In the genomic region with DNA sequence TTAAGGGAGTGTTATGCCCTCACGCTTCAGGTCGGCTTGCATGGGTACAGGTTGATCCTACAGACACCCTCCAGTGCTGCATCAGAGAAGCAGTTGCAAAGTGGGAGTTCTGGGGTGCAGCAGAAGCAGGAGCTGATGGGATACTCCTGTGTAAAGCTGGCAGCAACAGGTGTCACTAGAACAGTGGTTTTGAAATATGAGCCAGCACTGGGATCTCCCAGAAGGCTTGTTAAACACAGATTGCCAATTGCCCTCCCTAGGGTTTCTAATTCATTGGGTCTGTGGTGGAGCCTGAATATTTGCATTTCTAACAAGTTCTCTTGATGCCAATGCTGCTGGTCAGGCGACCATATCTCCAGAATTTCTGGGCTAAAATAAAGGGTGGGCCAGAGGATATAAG, we compare ENCODE assay signal across 30 cellular contexts.
DNase-seq lines count a peak whose midpoint lies in the region; ATAC-seq, FAIRE-seq and TF ChIP-seq lines count a peak whose summit lies in the region.
"Had no signal": no experiment of that assay in that cellular context is flagged by ENCODE, and none has a peak within 500 bp of the region (broad histone marks: within the 10 kb centered on the region; RNA-seq: fewer than 3 reads in every experiment).

No MANE protein-coding gene starts in this region.

- ATAC-seq in activated T-cell treated with anti-CD3 and anti-CD28 coated beads, Interleukin-2, amount 50 U/mL, for 72 hours (replicated peaks in 1 of 2) = no peak
- ATAC-seq: A549; activated CD4-positive, CD25-positive, alpha-beta regulatory T cell treated with anti-CD3 and anti-CD28 coated beads, Interleukin-2, amount 50 U/mL, for 24 hours; activated CD8-positive, alpha-beta T cell treated with anti-CD3 and anti-CD28 coated beads for 36 hours; lower lobe of right lung; natural killer cell; stimulated activated naive CD8-positive, alpha-beta T cell treated with anti-CD3 and anti-CD28 coated beads, Interleukin-15, amount 100 ng/mL, for 72 hours had no signal

- no peak overlapping the region for H4K8ac ChIP-seq in H1 (ENCODE audit: extremely low read depth, insufficient read depth, low read length)

- no peaks in the 10 kb centered on the region; the same call in none of the 2 replicates for H3K27me3 Mint-ChIP-seq in HFFc6 (ENCODE audit: insufficient read depth)
- peaks cover 27% of the 10 kb centered on the region for H3K27me3 Mint-ChIP-seq in activated T-cell treated with anti-CD3 and anti-CD28 coated beads, Interleukin-2, amount 50 U/mL, for 72 hours (ENCODE audit: low read depth)

- H3K4me3 ChIP-seq in H1 (ENCODE audit: extremely low read depth in 1 of 4, insufficient read depth in 2 of 4, low read depth in 3 of 4, low read length in 4 of 4) = no peak overlapping the region
- H3K4me3 ChIP-seq: A549, cardiac muscle cell, colonic mucosa, lower lobe of right lung, SK-N-MC, vagina had no signal

- H3K79me1 ChIP-seq in H1 (ENCODE audit: low read depth, low read length) = no peaks in the 10 kb centered on the region

- H2BK5ac ChIP-seq in H1 (ENCODE audit: low read depth, low read length) = no peak overlapping the region

- no peak overlapping the region for H3K56ac ChIP-seq in H1 (replicated peaks; ENCODE audit: insufficient read length, low read depth, low read length)

- no peak overlapping the region for H2BK20ac ChIP-seq in H1 (ENCODE audit: low read length)

- H4K5ac ChIP-seq in H1 (ENCODE audit: insufficient read length, low read depth, low read length) = no peak overlapping the region

- no peak overlapping the region for H3K4me2 ChIP-seq in H1 (ENCODE audit: insufficient read depth in 1 of 2, low read depth in 2 of 2, low read length in 2 of 2)
- H3K4me2 ChIP-seq: A549 had no signal

- no peaks in the 10 kb centered on the region for H3K23me2 ChIP-seq in H1 (ENCODE audit: low read depth, low read length)

- intact Hi-C loops in head of caudate nucleus (cut with DNase I) = no loop called here

- H3K36me3 ChIP-seq in H1 (ENCODE audit: control insufficient read depth in 2 of 4, insufficient read depth in 4 of 4, low read length in 3 of 4) = no peaks in the 10 kb centered on the region
- H3K36me3 ChIP-seq: cardiac muscle cell, colonic mucosa, lower lobe of right lung, vagina had no signal

- H3K18ac ChIP-seq in H1 (ENCODE audit: extremely low read depth, low read length) = no peak overlapping the region

- no peak overlapping the region for H3K14ac ChIP-seq in H1 (ENCODE audit: insufficient read length)

- H3K23ac ChIP-seq in H1 (ENCODE audit: insufficient read length) = no peak overlapping the region

- no peak overlapping the region for H2AK5ac ChIP-seq in H1 (ENCODE audit: low read depth, low read length)

- POLR2A ChIA-PET in H1 (lab: Charles Lee; ENCODE audit: partially characterized antibody) = no interaction called here

- no peak overlapping the region for H3K27ac Mint-ChIP-seq in HFFc6
- H3K27ac Mint-ChIP-seq in activated T-cell treated with anti-CD3 and anti-CD28 coated beads, Interleukin-2, amount 50 U/mL, for 72 hours = no peak overlapping the region
- H3K27ac Mint-ChIP-seq: activated CD8-positive, alpha-beta T cell treated with anti-CD3 and anti-CD28 coated beads for 36 hours; activated naive CD8-positive, alpha-beta T cell; CD4-positive, alpha-beta memory T cell; natural killer cell; stimulated activated naive CD8-positive, alpha-beta T cell treated with anti-CD3 and anti-CD28 coated beads, Interleukin-15, amount 100 ng/mL, for 72 hours; T-helper 1 cell treated with Interleukin-12 subunit alpha and Interleukin-12 subunit beta and Interleukin-4 antibody, amounts not matched to agents 30 μg/mL and 1 μg/mL, for 36 hours had no signal

- H3K4ac ChIP-seq in H1 (replicated peaks; ENCODE audit: insufficient read length, low read depth, low read length) = no peak overlapping the region

- H3K27ac ChIP-seq in H1 (ENCODE audit: low read depth, low read length) = no peak overlapping the region
- H3K27ac ChIP-seq: A549, cardiac muscle cell, colonic mucosa, lower lobe of right lung, RWPE1, SK-N-MC, vagina had no signal

- 60% methylated on average over 3 of the region's 3 CpGs; no CpG with 5 or more reads in 1 of the 2 experiments for WGBS in H1 (ENCODE audit: extremely low coverage in 1 of 2, insufficient coverage in 1 of 2, insufficient read length in 1 of 2, insufficient replicate concordance in 2 of 2, low coverage in 1 of 2, low lambda C conversion rate in 2 of 2, missing lambda C conversion rate in 1 of 2), 2 experiments

- CTCF ChIA-PET in H1 (lab: Charles Lee; ENCODE audit: partially characterized antibody) = interaction anchor here (1.3 to 1.9 kb wide), 3 partner anchors 9 to 12 kb away, joined by 4 to 6 read pairs (median 5); no protein-coding TSS in a partner anchor

- H2BK12ac ChIP-seq in H1 (ENCODE audit: low read depth, low read length) = no peak overlapping the region

- no peak overlapping the region for H2BK120ac ChIP-seq in H1 (replicated peaks; ENCODE audit: low read depth, low read length)

- H3K9ac ChIP-seq in H1 (replicated peaks in 1 of 4; ENCODE audit: extremely low read depth in 1 of 4, low read depth in 3 of 4, low read length in 3 of 4) = no peak overlapping the region

- H4K20me1 ChIP-seq in H1 (replicated peaks in 1 of 2; ENCODE audit: control insufficient read depth in 1 of 2, insufficient read depth in 2 of 2, low read length in 2 of 2) = no peaks in the 10 kb centered on the region

- H3K4me3 Mint-ChIP-seq in HFFc6 = no peak overlapping the region
- no peak overlapping the region for H3K4me3 Mint-ChIP-seq in activated T-cell treated with anti-CD3 and anti-CD28 coated beads, Interleukin-2, amount 50 U/mL, for 72 hours
- H3K4me3 Mint-ChIP-seq: activated CD8-positive, alpha-beta T cell treated with anti-CD3 and anti-CD28 coated beads for 36 hours; activated naive CD8-positive, alpha-beta T cell; CD4-positive, alpha-beta memory T cell; IgD-negative memory B cell; natural killer cell; stimulated activated naive CD8-positive, alpha-beta T cell treated with anti-CD3 and anti-CD28 coated beads, Interleukin-15, amount 100 ng/mL, for 72 hours; T-helper 1 cell treated with Interleukin-12 subunit alpha and Interleukin-12 subunit beta and Interleukin-4 antibody, amounts not matched to agents 30 μg/mL and 1 μg/mL, for 36 hours had no signal

- TF ChIP-seq POLR2A in H1 (IDR thresholded peaks at IDR 0.05; ENCODE audit: control extremely low read depth in 1 of 2, low read depth in 2 of 2, low read length in 2 of 2) = no peak

- no peak for FAIRE-seq in H1 (lab: Jason Lieb, UNC)
- FAIRE-seq: A549, G401.6, TTC549 had no signal

- no peaks in the 10 kb centered on the region for H3K9me3 ChIP-seq in H1 (ENCODE audit: insufficient read depth in 2 of 2, low read depth in 1 of 2, low read length in 1 of 2)
- H3K9me3 ChIP-seq: A549, colonic mucosa, lower lobe of right lung, vagina had no signal

- no peaks in the 10 kb centered on the region; a peak in 1 of 7 replicates for H3K27me3 ChIP-seq in H1 (replicated peaks in 1 of 4; ENCODE audit: control insufficient read depth in 3 of 4, extremely low read depth in 1 of 4, insufficient read depth in 3 of 4, low read length in 3 of 4)
- H3K27me3 ChIP-seq: colonic mucosa, vagina had no signal

- no peak for TF ChIP-seq EP300 in H1 (IDR thresholded peaks at IDR 0.05; ENCODE audit: borderline replicate concordance in 1 of 2, low read depth in 2 of 2, low read length in 2 of 2)

- no peak overlapping the region for H4K91ac ChIP-seq in H1 (replicated peaks; ENCODE audit: insufficient read length, low read length)

- TF ChIP-seq CTCF in H1 (IDR thresholded peaks at IDR 0.05; ENCODE audit: control extremely low read depth in 1 of 3, insufficient read depth in 1 of 3, low read depth in 1 of 3, low read length in 3 of 3) (no peak), HFFc6 (IDR thresholded peaks at IDR 0.05) (no peak)

- no peak overlapping the region for H2AFZ ChIP-seq in H1 (ENCODE audit: low read length)

- H3K9me3 Mint-ChIP-seq in HFFc6 = peaks cover 39% of the 10 kb centered on the region
- H3K9me3 Mint-ChIP-seq in activated T-cell treated with anti-CD3 and anti-CD28 coated beads, Interleukin-2, amount 50 U/mL, for 72 hours = no peaks in the 10 kb centered on the region
- H3K9me3 Mint-ChIP-seq: activated CD8-positive, alpha-beta T cell treated with anti-CD3 and anti-CD28 coated beads for 36 hours; natural killer cell; stimulated activated naive CD8-positive, alpha-beta T cell treated with anti-CD3 and anti-CD28 coated beads, Interleukin-15, amount 100 ng/mL, for 72 hours; T-helper 1 cell treated with Interleukin-12 subunit alpha and Interleukin-12 subunit beta and Interleukin-4 antibody, amounts not matched to agents 30 μg/mL and 1 μg/mL, for 36 hours had no signal

- H3K36me3 Mint-ChIP-seq in HFFc6 (ENCODE audit: low read depth) = no peaks in the 10 kb centered on the region
- H3K36me3 Mint-ChIP-seq in activated T-cell treated with anti-CD3 and anti-CD28 coated beads, Interleukin-2, amount 50 U/mL, for 72 hours (ENCODE audit: insufficient read depth in 2 of 2) = no peaks in the 10 kb centered on the region
- H3K36me3 Mint-ChIP-seq: activated naive CD8-positive, alpha-beta T cell; CD4-positive, alpha-beta memory T cell; IgD-negative memory B cell; natural killer cell had no signal

- no peak for TF ChIP-seq RAD21 in H1 (IDR thresholded peaks at IDR 0.05 in 1 of 2, conservative IDR thresholded peaks at IDR 0.05 in 1 of 2; ENCODE audit: low read depth in 2 of 2, low read length in 2 of 2)

- peaks cover 0 to 11% (median 5%) of the 10 kb centered on the region in 4 experiments; a peak in 4 of 7 replicates for H3K4me1 ChIP-seq in H1 (replicated peaks in 1 of 4; ENCODE audit: control insufficient read depth in 3 of 4, insufficient read depth in 4 of 4, low read length in 3 of 4)
- H3K4me1 ChIP-seq: A549, colonic mucosa, lower lobe of right lung, vagina had no signal

- H3K79me2 ChIP-seq in H1 (ENCODE audit: control insufficient read depth in 1 of 2, insufficient read depth in 2 of 2, low read length in 2 of 2) = no peaks in the 10 kb centered on the region

- DNase-seq in NCI-H1417 (lab: John Stamatoyannopoulos, UW) = peak in 2 of 3 experiments; percentile 15 to 55
- no peak for DNase-seq in NCI-H1417 treated with DMSO at 0.1 percent for 48 hours (lab: John Stamatoyannopoulos, UW)
- DNase-seq in NCI-H1436 (lab: John Stamatoyannopoulos, UW) = peak; percentile 76
- DNase-seq in NCI-H510A treated with DMSO at 0.1 percent for 48 hours (lab: John Stamatoyannopoulos, UW) = peak; percentile 37
- DNase-seq in H1 (ENCODE audit: low read depth in 1 of 2, low spot score in 2 of 2) = no peak
- DNase-seq in HFFc6 = no peak
- no peak for DNase-seq in activated T-cell treated with anti-CD3 and anti-CD28 coated beads, Interleukin-2, amount 50 U/mL, for 72 hours
- DNase-seq in head of caudate nucleus = no peak
- DNase-seq: activated CD8-positive, alpha-beta T cell treated with anti-CD3 and anti-CD28 coated beads for 36 hours; aorta; CD4-positive, alpha-beta memory T cell; colonic mucosa; effector memory CD4-positive, alpha-beta T cell; GOT3; lower lobe of right lung; natural killer cell; NCI-H1048; occipital lobe; stimulated activated naive CD8-positive, alpha-beta T cell treated with anti-CD3 and anti-CD28 coated beads, Interleukin-15, amount 100 ng/mL, for 72 hours had no signal

- no peaks in the 10 kb centered on the region for H3K4me1 Mint-ChIP-seq in HFFc6 (ENCODE audit: low read depth)
- no peaks in the 10 kb centered on the region for H3K4me1 Mint-ChIP-seq in activated T-cell treated with anti-CD3 and anti-CD28 coated beads, Interleukin-2, amount 50 U/mL, for 72 hours (ENCODE audit: low read depth)
- H3K4me1 Mint-ChIP-seq: CD4-positive, alpha-beta memory T cell; IgD-negative memory B cell; natural killer cell; stimulated activated naive CD8-positive, alpha-beta T cell treated with anti-CD3 and anti-CD28 coated beads, Interleukin-15, amount 100 ng/mL, for 72 hours had no signal

- H2BK15ac ChIP-seq in H1 (ENCODE audit: low read length) = peak overlapping the region; percentile 54; the same call in 1 of the 2 replicates

Comparison
In these comparisons a context has a peak if more than half of its experiments do, and no peak if none do; other contexts are left out.
1. DNase-seq: peak in NCI-H1417 (2 of 3), NCI-H1436 (single experiment) and NCI-H510A treated with DMSO at 0.1 percent for 48 hours (single experiment); none in NCI-H1417 treated with DMSO at 0.1 percent for 48 hours (single experiment), H1 (0 of 2), HFFc6 (single experiment), activated T-cell treated with anti-CD3 and anti-CD28 coated beads, Interleukin-2, amount 50 U/mL, for 72 hours (0 of 2) and head of caudate nucleus (0 of 42).